In genomic region chr7:65946895-65947294, GRCh38 we compare ENCODE assay signal across 2 cellular contexts.
TF ChIP-seq lines count a peak whose summit lies in the region.

No MANE protein-coding gene starts in this region.

TF ChIP-seq in K562, 482 proteins besides CTCF, POLR2A, EP300 and RAD21 (continued from another document):
- TF ChIP-seq, protein P1, sequence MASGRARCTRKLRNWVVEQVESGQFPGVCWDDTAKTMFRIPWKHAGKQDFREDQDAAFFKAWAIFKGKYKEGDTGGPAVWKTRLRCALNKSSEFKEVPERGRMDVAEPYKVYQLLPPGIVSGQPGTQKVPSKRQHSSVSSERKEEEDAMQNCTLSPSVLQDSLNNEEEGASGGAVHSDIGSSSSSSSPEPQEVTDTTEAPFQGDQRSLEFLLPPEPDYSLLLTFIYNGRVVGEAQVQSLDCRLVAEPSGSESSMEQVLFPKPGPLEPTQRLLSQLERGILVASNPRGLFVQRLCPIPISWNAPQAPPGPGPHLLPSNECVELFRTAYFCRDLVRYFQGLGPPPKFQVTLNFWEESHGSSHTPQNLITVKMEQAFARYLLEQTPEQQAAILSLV (tag; IDR thresholded peaks at IDR 0.05), result 0 out of 2 replicates have a peak, but pooled peaks have one; percentile 12
- TF ChIP-seq, protein P2, sequence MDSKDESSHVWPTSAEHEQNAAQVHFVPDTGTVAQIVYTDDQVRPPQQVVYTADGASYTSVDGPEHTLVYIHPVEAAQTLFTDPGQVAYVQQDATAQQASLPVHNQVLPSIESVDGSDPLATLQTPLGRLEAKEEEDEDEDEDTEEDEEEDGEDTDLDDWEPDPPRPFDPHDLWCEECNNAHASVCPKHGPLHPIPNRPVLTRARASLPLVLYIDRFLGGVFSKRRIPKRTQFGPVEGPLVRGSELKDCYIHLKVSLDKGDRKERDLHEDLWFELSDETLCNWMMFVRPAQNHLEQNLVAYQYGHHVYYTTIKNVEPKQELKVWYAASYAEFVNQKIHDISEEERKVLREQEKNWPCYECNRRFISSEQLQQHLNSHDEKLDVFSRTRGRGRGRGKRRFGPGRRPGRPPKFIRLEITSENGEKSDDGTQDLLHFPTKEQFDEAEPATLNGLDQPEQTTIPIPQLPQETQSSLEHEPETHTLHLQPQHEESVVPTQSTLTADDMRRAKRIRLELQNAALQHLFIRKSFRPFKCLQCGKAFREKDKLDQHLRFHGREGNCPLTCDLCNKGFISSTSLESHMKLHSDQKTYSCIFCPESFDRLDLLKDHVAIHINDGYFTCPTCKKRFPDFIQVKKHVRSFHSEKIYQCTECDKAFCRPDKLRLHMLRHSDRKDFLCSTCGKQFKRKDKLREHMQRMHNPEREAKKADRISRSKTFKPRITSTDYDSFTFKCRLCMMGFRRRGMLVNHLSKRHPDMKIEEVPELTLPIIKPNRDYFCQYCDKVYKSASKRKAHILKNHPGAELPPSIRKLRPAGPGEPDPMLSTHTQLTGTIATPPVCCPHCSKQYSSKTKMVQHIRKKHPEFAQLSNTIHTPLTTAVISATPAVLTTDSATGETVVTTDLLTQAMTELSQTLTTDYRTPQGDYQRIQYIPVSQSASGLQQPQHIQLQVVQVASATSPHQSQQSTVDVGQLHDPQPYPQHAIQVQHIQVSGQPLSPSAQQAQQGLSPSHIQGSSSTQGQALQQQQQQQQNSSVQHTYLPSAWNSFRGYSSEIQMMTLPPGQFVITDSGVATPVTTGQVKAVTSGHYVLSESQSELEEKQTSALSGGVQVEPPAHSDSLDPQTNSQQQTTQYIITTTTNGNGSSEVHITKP (IDR thresholded peaks at IDR 0.05; ENCODE audit: partially characterized antibody), result no peak
- TF ChIP-seq FOS (IDR thresholded peaks at IDR 0.05; ENCODE audit: extremely low read depth, insufficient read length) (no peak), ZNF586 (CRISPR knock-in tag; conservative IDR thresholded peaks at IDR 0.05) (no peak), ATF3 (IDR thresholded peaks at IDR 0.05) (peak; percentile 72), ATF3 (CRISPR knock-in tag; conservative IDR thresholded peaks at IDR 0.05) (no peak), PTRF (tag; IDR thresholded peaks at IDR 0.05) (no peak), FOSL1 (tag; conservative IDR thresholded peaks at IDR 0.05) (peak; percentile 57), JUND (IDR thresholded peaks at IDR 0.05; ENCODE audit: borderline replicate concordance, low read depth, low read length) (peak; percentile 52; the same call in 1 of the 2 replicates), JUND (tag; IDR thresholded peaks at IDR 0.05; ENCODE audit: borderline replicate concordance, low read depth, low read length) (no peak), TBL1XR1 (IDR thresholded peaks at IDR 0.05; ENCODE audit: low read length in 2 of 2) (no peak), CEBPG (CRISPR knock-in tag; IDR thresholded peaks at IDR 0.05) (peak; percentile 44; the same call in 1 of the 2 replicates), CEBPG (tag; conservative IDR thresholded peaks at IDR 0.05 in 1 of 2, IDR thresholded peaks at IDR 0.05 in 1 of 2) (peak in 1 of 2 experiments; percentile 90; a peak in 2 of 4 replicates), RFX1 (IDR thresholded peaks at IDR 0.05) (peak; percentile 76)
TF ChIP-seq in K562: peak in this region for 7.

TF ChIP-seq in GM23338, 12 proteins besides CTCF, POLR2A, EP300 and RAD21:
- TF ChIP-seq ZNF462 (CRISPR knock-in tag; IDR thresholded peaks at IDR 0.05) (no peak), CREB1 (CRISPR knock-in tag; IDR thresholded peaks at IDR 0.05; ENCODE audit: low read depth) (no peak), REST (IDR thresholded peaks at IDR 0.05; ENCODE audit: unreplicated experiment) (no peak), ZNF331 (CRISPR knock-in tag; IDR thresholded peaks at IDR 0.05; ENCODE audit: low read depth) (no peak), JUNB (IDR thresholded peaks at IDR 0.05; ENCODE audit: unreplicated experiment) (no peak), ETS1 (IDR thresholded peaks at IDR 0.05) (no peak), EZH2 (IDR thresholded peaks at IDR 0.05; ENCODE audit: low read depth, unreplicated experiment) (no peak), STAT1 (IDR thresholded peaks at IDR 0.05; ENCODE audit: unreplicated experiment) (no peak), EZH2phosphoT487 (IDR thresholded peaks at IDR 0.05; ENCODE audit: unreplicated experiment) (no peak), ZNF114 (CRISPR knock-in tag; IDR thresholded peaks at IDR 0.05) (no peak), NANOG (IDR thresholded peaks at IDR 0.05; ENCODE audit: borderline replicate concordance) (no peak), POLR2AphosphoS5 (IDR thresholded peaks at IDR 0.05; ENCODE audit: low read depth) (no peak)
